In the genomic region with DNA sequence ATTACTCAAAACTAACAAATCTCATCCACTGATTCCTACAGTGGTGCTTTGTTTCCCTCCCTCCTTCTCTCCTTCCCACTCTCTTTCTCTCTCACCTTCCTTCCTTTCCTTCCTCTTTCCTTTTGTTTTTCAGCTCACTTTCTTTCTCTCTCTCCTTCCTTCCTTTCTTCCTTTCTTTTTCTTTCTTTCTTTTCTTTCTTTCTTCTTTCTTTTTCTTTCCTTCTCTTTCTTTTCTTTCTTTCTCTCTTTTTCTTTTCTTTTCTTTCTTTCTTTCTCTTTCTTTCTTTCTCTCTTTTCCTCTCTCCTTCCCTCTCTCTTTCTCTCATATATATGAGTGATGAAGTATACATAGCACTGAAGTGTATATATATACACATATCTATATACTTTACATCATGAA, we compare ENCODE assay signal across 28 cellular contexts.
"Had no signal": no experiment of that assay in that cellular context is flagged by ENCODE, and none has a peak within 500 bp of the region (broad histone marks: within the 10 kb centered on the region; RNA-seq: fewer than 3 reads in every experiment).

No MANE protein-coding gene starts in this region.

- H3K36me3 Mint-ChIP-seq: natural killer cell; neural progenitor cell; stimulated activated effector memory CD8-positive, alpha-beta T cell treated with anti-CD3 and anti-CD28 coated beads, Interleukin-12 subunit alpha, Interleukin-12 subunit beta, amount 100 ng/mL, for 72 hours; stimulated activated naive B cell treated with anti-CD40 and anti-IgM and Interleukin-4, amounts not matched to agents 10 μg/mL and 1 μg/mL and 100 μg/mL, for 72 hours had no signal

- FAIRE-seq: small intestine, urothelium cell line had no signal

- H3K4me2 ChIP-seq: neural progenitor cell had no signal

- H3K9ac ChIP-seq: neural progenitor cell, parathyroid adenoma had no signal

- H3K4me3 ChIP-seq: neural progenitor cell, ovary, psoas muscle, right lobe of liver, sigmoid colon, stomach, thoracic aorta, thyroid gland, tibial nerve, upper lobe of left lung had no signal

- ATAC-seq: natural killer cell; psoas muscle; right cardiac atrium; right lobe of liver; stimulated activated effector memory CD8-positive, alpha-beta T cell treated with anti-CD3 and anti-CD28 coated beads, Interleukin-12 subunit alpha, Interleukin-12 subunit beta, amount 100 ng/mL, for 72 hours; stimulated activated naive B cell treated with anti-CD40 and anti-IgM and Interleukin-4, amounts not matched to agents 10 μg/mL and 1 μg/mL and 100 μg/mL, for 72 hours had no signal

- DNase-seq: natural killer cell; occipital lobe; ovary; posterior cingulate gyrus; psoas muscle; right cardiac atrium; right lobe of liver; sigmoid colon; small intestine; stimulated activated CD4-positive, alpha-beta T cell treated with anti-CD3 and anti-CD28 coated beads, Interleukin-15, amount 100 ng/mL, for 24 hours; stimulated activated CD4-positive, alpha-beta T cell treated with anti-CD3 and anti-CD28 coated beads, Interleukin-2, amount 100 ng/mL, for 24 hours; stimulated activated CD4-positive, alpha-beta T cell treated with anti-CD3 and anti-CD28 coated beads, Interleukin-2, amount 100 ng/mL, for 48 hours; stimulated activated CD4-positive, alpha-beta T cell treated with anti-CD3 and anti-CD28 coated beads, Interleukin-4, amount 100 ng/mL, for 24 hours; stimulated activated naive B cell treated with anti-CD40 and anti-IgM and Interleukin-4, amounts not matched to agents 10 μg/mL and 1 μg/mL and 100 μg/mL, for 72 hours; stimulated activated naive CD4-positive, alpha-beta T cell treated with Interleukin-2 at 50 U/mL for 16 hours; stomach; thyroid gland; trophoblast cell; upper lobe of left lung had no signal

- H3K27me3 ChIP-seq: neural progenitor cell, ovary, right lobe of liver, sigmoid colon, stomach, thyroid gland, tibial nerve, upper lobe of left lung had no signal

- H3K27me3 Mint-ChIP-seq: stimulated activated naive B cell treated with anti-CD40 and anti-IgM and Interleukin-4, amounts not matched to agents 10 μg/mL and 1 μg/mL and 100 μg/mL, for 72 hours; stimulated activated naive CD8-positive, alpha-beta T cell treated with anti-CD3 and anti-CD28 coated beads, Interleukin-15, Interleukin-2, amounts not matched to agents 100 ng/mL and 50 ng/mL, for 24 hours had no signal

- H2AFZ ChIP-seq: neural progenitor cell, parathyroid adenoma had no signal

- H3K4me1 ChIP-seq: neural progenitor cell, parathyroid adenoma, psoas muscle, right lobe of liver, sigmoid colon, stomach, thyroid gland, tibial nerve, upper lobe of left lung had no signal

- H3K9me3 Mint-ChIP-seq: stimulated activated naive B cell treated with anti-CD40 and anti-IgM and Interleukin-4, amounts not matched to agents 10 μg/mL and 1 μg/mL and 100 μg/mL, for 72 hours; stimulated activated naive CD8-positive, alpha-beta T cell treated with anti-CD3 and anti-CD28 coated beads, Interleukin-15, Interleukin-2, amounts not matched to agents 100 ng/mL and 50 ng/mL, for 24 hours had no signal

- H3K9me3 ChIP-seq: ovary, psoas muscle, right lobe of liver, sigmoid colon, stomach, thoracic aorta, thyroid gland, tibial nerve, upper lobe of left lung had no signal

- H3K4me1 Mint-ChIP-seq: natural killer cell; nephron; neural progenitor cell; stimulated activated effector memory CD8-positive, alpha-beta T cell treated with anti-CD3 and anti-CD28 coated beads, Interleukin-12 subunit alpha, Interleukin-12 subunit beta, amount 100 ng/mL, for 72 hours; stimulated activated naive B cell treated with anti-CD40 and anti-IgM and Interleukin-4, amounts not matched to agents 10 μg/mL and 1 μg/mL and 100 μg/mL, for 72 hours had no signal

- H3K27ac Mint-ChIP-seq: natural killer cell; nephron; neural progenitor cell; progenitor cell of endocrine pancreas; stimulated activated effector memory CD8-positive, alpha-beta T cell treated with anti-CD3 and anti-CD28 coated beads, Interleukin-12 subunit alpha, Interleukin-12 subunit beta, amount 100 ng/mL, for 72 hours; stimulated activated naive B cell treated with anti-CD40 and anti-IgM and Interleukin-4, amounts not matched to agents 10 μg/mL and 1 μg/mL and 100 μg/mL, for 72 hours; stimulated activated naive CD8-positive, alpha-beta T cell treated with anti-CD3 and anti-CD28 coated beads, Interleukin-15, Interleukin-2, amounts not matched to agents 100 ng/mL and 50 ng/mL, for 24 hours had no signal

- H3K36me3 ChIP-seq: neural progenitor cell, ovary, right lobe of liver, sigmoid colon, stomach, thoracic aorta, thyroid gland, tibial nerve, upper lobe of left lung had no signal

- H3K79me2 ChIP-seq: parathyroid adenoma had no signal

- H3K27ac ChIP-seq: neural progenitor cell, ovary, parathyroid adenoma, psoas muscle, right lobe of liver, sigmoid colon, stomach, thoracic aorta, thyroid gland, tibial nerve, upper lobe of left lung had no signal

- H3K4me3 Mint-ChIP-seq: natural killer cell; nephron; neural progenitor cell; stimulated activated effector memory CD8-positive, alpha-beta T cell treated with anti-CD3 and anti-CD28 coated beads, Interleukin-12 subunit alpha, Interleukin-12 subunit beta, amount 100 ng/mL, for 72 hours; stimulated activated naive B cell treated with anti-CD40 and anti-IgM and Interleukin-4, amounts not matched to agents 10 μg/mL and 1 μg/mL and 100 μg/mL, for 72 hours; stimulated activated naive CD8-positive, alpha-beta T cell treated with anti-CD3 and anti-CD28 coated beads, Interleukin-15, Interleukin-2, amounts not matched to agents 100 ng/mL and 50 ng/mL, for 24 hours had no signal
